Comparison of ENCODE assay signal across 24 cellular contexts in genomic region chr19:46885411-46885810, GRCh38.
"Had no signal": no experiment of that assay in that cellular context is flagged by ENCODE, and none has a peak within 500 bp of the region (broad histone marks: within the 10 kb centered on the region; RNA-seq: fewer than 3 reads in every experiment).

No MANE protein-coding gene starts in this region.

- H3K27ac Mint-ChIP-seq: activated CD8-positive, alpha-beta T cell treated with anti-CD3 and anti-CD28 coated beads for 36 hours; activated naive CD4-positive, alpha-beta T cell treated with anti-CD3 and anti-CD28 coated beads, Interleukin-2, amount 50 U/mL, for 24 hours; T-helper 1 cell treated with Interleukin-12 subunit alpha and Interleukin-12 subunit beta and Interleukin-4 antibody, amounts not matched to agents 30 μg/mL and 1 μg/mL, for 36 hours had no signal

- H3K27ac ChIP-seq: SJCRH30 had no signal

- DNase-seq: activated CD4-positive, alpha-beta T cell treated with anti-CD3 and anti-CD28 coated beads for 4 hours; activated CD8-positive, alpha-beta memory T cell treated with anti-CD3 and anti-CD28 coated beads, Interleukin-2, amount 50 U/mL, for 48 hours; activated CD8-positive, alpha-beta T cell treated with anti-CD3 and anti-CD28 coated beads for 36 hours; activated effector memory CD4-positive, alpha-beta T cell treated with Interleukin-2 at 50 U/mL for 16 hours; activated naive CD4-positive, alpha-beta T cell; activated T-cell treated with anti-CD3 and anti-CD28 coated beads, Interleukin-2, amount 50 U/mL, for 1 hour; amniotic stem cell; IMR-90; KBM-7; NCI-H1048; NCI-H1417; NCI-H1930; NCI-H2171; NCI-H2227 treated with DMSO at 0.1 percent for 48 hours; NCI-H526 treated with DMSO at 0.1 percent for 48 hours; NCI-H82; OCI-M1; SJCRH30 had no signal

- H3K9me3 ChIP-seq: SJCRH30 had no signal

- H3K4me3 Mint-ChIP-seq: activated CD8-positive, alpha-beta T cell treated with anti-CD3 and anti-CD28 coated beads for 36 hours; activated naive CD4-positive, alpha-beta T cell treated with anti-CD3 and anti-CD28 coated beads, Interleukin-2, amount 50 U/mL, for 24 hours; brain; central memory CD8-positive, alpha-beta T cell; T-helper 1 cell treated with Interleukin-12 subunit alpha and Interleukin-12 subunit beta and Interleukin-4 antibody, amounts not matched to agents 30 μg/mL and 1 μg/mL, for 36 hours had no signal

- H3K4me1 ChIP-seq: SJCRH30 had no signal

- H3K27me3 ChIP-seq: SJCRH30 had no signal

- ATAC-seq: activated CD8-positive, alpha-beta T cell treated with anti-CD3 and anti-CD28 coated beads for 36 hours; Right ventricle myocardium inferior had no signal

- H3K36me3 ChIP-seq: SJCRH30 had no signal

- H3K27me3 Mint-ChIP-seq: activated CD8-positive, alpha-beta T cell treated with anti-CD3 and anti-CD28 coated beads for 36 hours; activated naive CD4-positive, alpha-beta T cell treated with anti-CD3 and anti-CD28 coated beads, Interleukin-2, amount 50 U/mL, for 24 hours; brain; central memory CD8-positive, alpha-beta T cell had no signal

- H3K4me3 ChIP-seq: SJCRH30 had no signal

- FAIRE-seq: astrocyte had no signal

- H3K9me3 Mint-ChIP-seq: activated CD8-positive, alpha-beta T cell treated with anti-CD3 and anti-CD28 coated beads for 36 hours; activated naive CD4-positive, alpha-beta T cell treated with anti-CD3 and anti-CD28 coated beads, Interleukin-2, amount 50 U/mL, for 24 hours; central memory CD8-positive, alpha-beta T cell; T-helper 1 cell treated with Interleukin-12 subunit alpha and Interleukin-12 subunit beta and Interleukin-4 antibody, amounts not matched to agents 30 μg/mL and 1 μg/mL, for 36 hours had no signal
